ENCODE assay signal across 19 cellular contexts in the genomic region with DNA sequence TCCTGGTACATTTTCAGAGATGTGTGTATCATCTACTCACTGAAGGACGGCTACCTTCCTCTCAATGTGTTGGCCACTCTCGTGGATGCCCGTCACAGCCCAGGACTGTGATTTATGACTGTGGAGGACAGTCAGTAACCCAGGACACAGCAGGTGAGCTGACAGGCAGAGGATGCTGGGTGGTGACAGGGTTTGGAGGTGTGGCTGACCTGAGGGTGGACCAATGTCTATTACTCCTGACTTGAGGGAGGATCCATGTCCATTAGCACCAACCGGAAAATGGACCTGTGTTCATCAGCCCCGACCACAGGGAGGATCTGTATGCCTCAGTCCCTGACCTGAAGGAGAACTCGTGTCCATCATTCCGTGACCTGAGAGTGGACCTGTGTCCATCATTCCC.
DNase-seq lines count a peak whose midpoint lies in the region; ATAC-seq and TF ChIP-seq lines count a peak whose summit lies in the region.
"Had no signal": no experiment of that assay in that cellular context is flagged by ENCODE, and none has a peak within 500 bp of the region (broad histone marks: within the 10 kb centered on the region; RNA-seq: fewer than 3 reads in every experiment).

No MANE protein-coding gene starts in this region.

- CTCF ChIA-PET in WTC11 (lab: Charles Lee), result no interaction called here
- CTCF ChIA-PET in activated CD8-positive, alpha-beta T cell treated with anti-CD3 and anti-CD28 coated beads for 36 hours (lab: Charles Lee), result no interaction called here

- no peaks in the 10 kb centered on the region for H3K27me3 ChIP-seq in stomach
- H3K27me3 ChIP-seq: BE2C had no signal

- H3K27me3 Mint-ChIP-seq in WTC11 (ENCODE audit: low read depth), result no peaks in the 10 kb centered on the region
- peaks cover 2% of the 10 kb centered on the region for H3K27me3 Mint-ChIP-seq in activated CD8-positive, alpha-beta T cell treated with anti-CD3 and anti-CD28 coated beads for 36 hours

- intact Hi-C loops in stomach (cut with DNase I; ENCODE audit: low total_unique reads), result no loop called here
- intact Hi-C loops in activated CD8-positive, alpha-beta T cell treated with anti-CD3 and anti-CD28 coated beads for 36 hours (cut with micrococcal nuclease), result no loop called here

- no peaks in the 10 kb centered on the region for H3K4me1 ChIP-seq in stomach
- H3K4me1 ChIP-seq: BE2C, SJSA1 had no signal

- H3K9me3 ChIP-seq in stomach, result no peaks in the 10 kb centered on the region
- H3K9me3 ChIP-seq: BE2C, SJSA1 had no signal

- POLR2A ChIA-PET in WTC11 (lab: Charles Lee), result no interaction called here
- POLR2A ChIA-PET in activated CD8-positive, alpha-beta T cell treated with anti-CD3 and anti-CD28 coated beads for 36 hours (lab: Charles Lee), result no interaction called here

- H3K27ac Mint-ChIP-seq in WTC11, result no peak overlapping the region
- no peak overlapping the region for H3K27ac Mint-ChIP-seq in activated CD8-positive, alpha-beta T cell treated with anti-CD3 and anti-CD28 coated beads for 36 hours
- H3K27ac Mint-ChIP-seq: CD4-positive, alpha-beta T cell; GM23338 had no signal

- no peak for TF ChIP-seq EP300 in stomach (IDR thresholded peaks at IDR 0.05)

- DNase-seq in activated CD8-positive, alpha-beta memory T cell treated with anti-CD3 and anti-CD28 coated beads for 24 hours, result peak; percentile 32
- no peak for DNase-seq in activated CD8-positive, alpha-beta memory T cell treated with anti-CD3 and anti-CD28 coated beads, Interleukin-2, amount 50 U/mL, for 4 hours
- DNase-seq in WTC11 (ENCODE audit: low spot score) (peak; percentile 4), left lobe of liver (ENCODE audit: low spot score) (peak; percentile 41), stomach (peak; percentile 2)
- DNase-seq in activated CD8-positive, alpha-beta T cell treated with anti-CD3 and anti-CD28 coated beads for 36 hours, result no peak
- DNase-seq: BE2C; CD4-positive, alpha-beta T cell; DMS153; GF-D8; NCI-H1417 treated with DMSO at 0.1 percent for 48 hours; NCI-H187 treated with DMSO at 0.1 percent for 48 hours; NCI-H345; NCI-H526 had no signal

- 70 to 81% (median 78%) methylated on average over 7 of the region's 7 CpGs for WGBS in stomach, 5 donors

- no peaks in the 10 kb centered on the region for H3K4me1 Mint-ChIP-seq in WTC11
- no peaks in the 10 kb centered on the region for H3K4me1 Mint-ChIP-seq in activated CD8-positive, alpha-beta T cell treated with anti-CD3 and anti-CD28 coated beads for 36 hours (ENCODE audit: low read depth)
- H3K4me1 Mint-ChIP-seq: GM23338 had no signal

- H3K4me3 Mint-ChIP-seq in WTC11, result no peak overlapping the region
- no peak overlapping the region for H3K4me3 Mint-ChIP-seq in activated CD8-positive, alpha-beta T cell treated with anti-CD3 and anti-CD28 coated beads for 36 hours
- H3K4me3 Mint-ChIP-seq: CD4-positive, alpha-beta T cell; GM23338 had no signal

- H3K4me3 ChIP-seq in stomach, result no peak overlapping the region
- H3K4me3 ChIP-seq: GM23338, SJSA1 had no signal

- H3K9me3 Mint-ChIP-seq in WTC11, result peaks cover 18% of the 10 kb centered on the region
- H3K9me3 Mint-ChIP-seq in activated CD8-positive, alpha-beta T cell treated with anti-CD3 and anti-CD28 coated beads for 36 hours, result peaks cover 7% of the 10 kb centered on the region
- H3K9me3 Mint-ChIP-seq: GM23338 had no signal

- no peaks in the 10 kb centered on the region for H3K36me3 ChIP-seq in stomach
- H3K36me3 ChIP-seq: BE2C, SJSA1 had no signal

- H3K36me3 Mint-ChIP-seq in WTC11, result peaks cover 21% of the 10 kb centered on the region
- no peaks in the 10 kb centered on the region for H3K36me3 Mint-ChIP-seq in activated CD8-positive, alpha-beta T cell treated with anti-CD3 and anti-CD28 coated beads for 36 hours (ENCODE audit: low read depth)

- ATAC-seq in WTC11 (no peak), left lobe of liver (peak; percentile 62), GM19023 (IDR thresholded peaks at IDR 0.05; ENCODE audit: unreplicated experiment) (no peak), GM18517 (IDR thresholded peaks at IDR 0.05; ENCODE audit: unreplicated experiment) (no peak)
- no peak for ATAC-seq in activated CD8-positive, alpha-beta T cell treated with anti-CD3 and anti-CD28 coated beads for 36 hours
- ATAC-seq: GM23338 had no signal

- no peak for TF ChIP-seq CTCF in WTC11 (IDR thresholded peaks at IDR 0.05)
- TF ChIP-seq CTCF in stomach (IDR thresholded peaks at IDR 0.05), result no peak
- no peak for TF ChIP-seq CTCF in activated CD8-positive, alpha-beta T cell treated with anti-CD3 and anti-CD28 coated beads for 36 hours (IDR thresholded peaks at IDR 0.05)

- no peak overlapping the region for H3K27ac ChIP-seq in stomach
- H3K27ac ChIP-seq: KMS-11, SJSA1 had no signal

- no peak for TF ChIP-seq POLR2A in stomach (IDR thresholded peaks at IDR 0.05)

TF ChIP-seq in WTC11, 78 proteins besides CTCF, POLR2A, EP300 and RAD21:
- TF ChIP-seq TCF7 (CRISPR knock-in tag; IDR thresholded peaks at IDR 0.05; ENCODE audit: low read depth) (no peak), NFATC4 (CRISPR knock-in tag; IDR thresholded peaks at IDR 0.05) (no peak), JUN (CRISPR knock-in tag; IDR thresholded peaks at IDR 0.05) (no peak), ZNF121 (CRISPR knock-in tag; IDR thresholded peaks at IDR 0.05) (no peak), NFYB (CRISPR knock-in tag; conservative IDR thresholded peaks at IDR 0.05; ENCODE audit: low read depth) (no peak), HMGA2 (CRISPR knock-in tag; IDR thresholded peaks at IDR 0.05) (no peak), TEAD1 (CRISPR knock-in tag; IDR thresholded peaks at IDR 0.05) (no peak), ELF4 (CRISPR knock-in tag; IDR thresholded peaks at IDR 0.05; ENCODE audit: low read depth) (no peak), ZNF138 (CRISPR knock-in tag; conservative IDR thresholded peaks at IDR 0.05) (no peak), FOXK1 (CRISPR knock-in tag; IDR thresholded peaks at IDR 0.05) (no peak), FOXJ3 (CRISPR knock-in tag; IDR thresholded peaks at IDR 0.05; ENCODE audit: borderline replicate concordance) (no peak)
- TF ChIP-seq, protein P1, sequence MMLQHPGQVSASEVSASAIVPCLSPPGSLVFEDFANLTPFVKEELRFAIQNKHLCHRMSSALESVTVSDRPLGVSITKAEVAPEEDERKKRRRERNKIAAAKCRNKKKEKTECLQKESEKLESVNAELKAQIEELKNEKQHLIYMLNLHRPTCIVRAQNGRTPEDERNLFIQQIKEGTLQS (CRISPR knock-in tag; conservative IDR thresholded peaks at IDR 0.05), result no peak
- TF ChIP-seq, protein P2, sequence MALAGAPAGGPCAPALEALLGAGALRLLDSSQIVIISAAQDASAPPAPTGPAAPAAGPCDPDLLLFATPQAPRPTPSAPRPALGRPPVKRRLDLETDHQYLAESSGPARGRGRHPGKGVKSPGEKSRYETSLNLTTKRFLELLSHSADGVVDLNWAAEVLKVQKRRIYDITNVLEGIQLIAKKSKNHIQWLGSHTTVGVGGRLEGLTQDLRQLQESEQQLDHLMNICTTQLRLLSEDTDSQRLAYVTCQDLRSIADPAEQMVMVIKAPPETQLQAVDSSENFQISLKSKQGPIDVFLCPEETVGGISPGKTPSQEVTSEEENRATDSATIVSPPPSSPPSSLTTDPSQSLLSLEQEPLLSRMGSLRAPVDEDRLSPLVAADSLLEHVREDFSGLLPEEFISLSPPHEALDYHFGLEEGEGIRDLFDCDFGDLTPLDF (CRISPR knock-in tag; IDR thresholded peaks at IDR 0.05), result no peak
- TF ChIP-seq, protein P3, sequence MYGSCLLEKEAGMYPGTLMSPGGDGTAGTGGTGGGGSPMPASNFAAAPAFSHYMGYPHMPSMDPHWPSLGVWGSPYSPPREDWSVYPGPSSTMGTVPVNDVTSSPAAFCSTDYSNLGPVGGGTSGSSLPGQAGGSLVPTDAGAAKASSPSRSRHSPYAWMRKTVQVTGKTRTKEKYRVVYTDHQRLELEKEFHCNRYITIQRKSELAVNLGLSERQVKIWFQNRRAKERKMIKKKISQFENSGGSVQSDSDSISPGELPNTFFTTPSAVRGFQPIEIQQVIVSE (CRISPR knock-in tag; IDR thresholded peaks at IDR 0.05; ENCODE audit: borderline replicate concordance), result no peak
- TF ChIP-seq, protein P4, sequence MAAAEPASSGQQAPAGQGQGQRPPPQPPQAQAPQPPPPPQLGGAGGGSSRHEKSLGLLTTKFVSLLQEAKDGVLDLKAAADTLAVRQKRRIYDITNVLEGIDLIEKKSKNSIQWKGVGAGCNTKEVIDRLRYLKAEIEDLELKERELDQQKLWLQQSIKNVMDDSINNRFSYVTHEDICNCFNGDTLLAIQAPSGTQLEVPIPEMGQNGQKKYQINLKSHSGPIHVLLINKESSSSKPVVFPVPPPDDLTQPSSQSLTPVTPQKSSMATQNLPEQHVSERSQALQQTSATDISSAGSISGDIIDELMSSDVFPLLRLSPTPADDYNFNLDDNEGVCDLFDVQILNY (CRISPR knock-in tag; IDR thresholded peaks at IDR 0.05), result no peak
- TF ChIP-seq, protein P5, sequence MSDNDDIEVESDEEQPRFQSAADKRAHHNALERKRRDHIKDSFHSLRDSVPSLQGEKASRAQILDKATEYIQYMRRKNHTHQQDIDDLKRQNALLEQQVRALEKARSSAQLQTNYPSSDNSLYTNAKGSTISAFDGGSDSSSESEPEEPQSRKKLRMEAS (CRISPR knock-in tag; IDR thresholded peaks at IDR 0.05), result no peak
- TF ChIP-seq, protein P6, sequence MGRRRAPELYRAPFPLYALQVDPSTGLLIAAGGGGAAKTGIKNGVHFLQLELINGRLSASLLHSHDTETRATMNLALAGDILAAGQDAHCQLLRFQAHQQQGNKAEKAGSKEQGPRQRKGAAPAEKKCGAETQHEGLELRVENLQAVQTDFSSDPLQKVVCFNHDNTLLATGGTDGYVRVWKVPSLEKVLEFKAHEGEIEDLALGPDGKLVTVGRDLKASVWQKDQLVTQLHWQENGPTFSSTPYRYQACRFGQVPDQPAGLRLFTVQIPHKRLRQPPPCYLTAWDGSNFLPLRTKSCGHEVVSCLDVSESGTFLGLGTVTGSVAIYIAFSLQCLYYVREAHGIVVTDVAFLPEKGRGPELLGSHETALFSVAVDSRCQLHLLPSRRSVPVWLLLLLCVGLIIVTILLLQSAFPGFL (CRISPR knock-in tag; IDR thresholded peaks at IDR 0.05; ENCODE audit: borderline replicate concordance), result no peak

Comparison
In these comparisons a context has a peak if more than half of its experiments do, and no peak if none do; other contexts are left out.
1. DNase-seq: peak in activated CD8-positive, alpha-beta memory T cell treated with anti-CD3 and anti-CD28 coated beads for 24 hours (single experiment), WTC11 (single experiment), left lobe of liver (single experiment) and stomach (single experiment); none in activated CD8-positive, alpha-beta memory T cell treated with anti-CD3 and anti-CD28 coated beads, Interleukin-2, amount 50 U/mL, for 4 hours (single experiment) and activated CD8-positive, alpha-beta T cell treated with anti-CD3 and anti-CD28 coated beads for 36 hours (single experiment).